ENCODE assay signal across 8 cellular contexts in genomic region chr3:53045107-53045783, GRCh38. TPM values are rescaled to one million over a fixed set of nuclear protein-coding genes. Genes with fewer than 3 reads are reported as not detected.
DNase-seq lines count a peak whose midpoint lies in the region; ATAC-seq and TF ChIP-seq lines count a peak whose summit lies in the region.

No MANE protein-coding gene starts in this region.

- H3K36me3 ChIP-seq in DND-41 (ENCODE audit: insufficient read depth, low read length): no peaks in the 10 kb centered on the region; the same call in 1 of the 2 replicates

- peak overlapping the region; percentile 92 to 98 (median 98) for H3K27ac Mint-ChIP-seq in IgD-negative memory B cell
- H3K27ac Mint-ChIP-seq in chondrocyte (ENCODE audit: unreplicated experiment): no peak overlapping the region

- H4K20me1 ChIP-seq in DND-41 (ENCODE audit: insufficient read depth, low read length): peaks cover 17% of the 10 kb centered on the region; the same call in 1 of the 2 replicates

- H3K4me2 ChIP-seq in DND-41 (ENCODE audit: insufficient read depth, low read length): peak overlapping the region; percentile 71

- H3K9me3 Mint-ChIP-seq in IgD-negative memory B cell (no peaks in the 10 kb centered on the region), chondrocyte (ENCODE audit: low read depth) (no peaks in the 10 kb centered on the region)

- peak overlapping the region; percentile 100 for H3K9ac ChIP-seq in DND-41 (ENCODE audit: low read depth, low read length)

- peaks cover 36% of the 10 kb centered on the region for H3K4me1 ChIP-seq in DND-41 (ENCODE audit: insufficient read depth, low read length)

- H3K4me3 Mint-ChIP-seq in IgD-negative memory B cell (peak overlapping the region; percentile 95 to 99 (median 97)), chondrocyte (ENCODE audit: unreplicated experiment) (peak overlapping the region; percentile 86)

- H3K27me3 Mint-ChIP-seq in IgD-negative memory B cell (no peaks in the 10 kb centered on the region), chondrocyte (ENCODE audit: low read depth) (no peaks in the 10 kb centered on the region)

- H3K36me3 Mint-ChIP-seq in IgD-negative memory B cell (no peaks in the 10 kb centered on the region), chondrocyte (ENCODE audit: low read depth) (no peaks in the 10 kb centered on the region)

- H3K27me3 ChIP-seq in DND-41 (ENCODE audit: insufficient read depth, low read length, poor library complexity): no peaks in the 10 kb centered on the region

- ATAC-seq in DND-41 (ENCODE audit: insufficient read depth, low read depth): peak; percentile 51
- ATAC-seq in GM21390 (IDR thresholded peaks at IDR 0.05; ENCODE audit: unreplicated experiment): peak; percentile 36

- H3K4me1 Mint-ChIP-seq in IgD-negative memory B cell: peaks cover 30 to 40% (median 34%) of the 10 kb centered on the region in 3 donors
- H3K4me1 Mint-ChIP-seq in chondrocyte (ENCODE audit: low read depth): peaks cover 23% of the 10 kb centered on the region

- H3K27ac ChIP-seq in DND-41 (ENCODE audit: low read length): peak overlapping the region; percentile 95

- H3K9me3 ChIP-seq in DND-41 (ENCODE audit: insufficient read depth, low read length, severe bottlenecking): no peaks in the 10 kb centered on the region

- H3K4me3 ChIP-seq in DND-41 (ENCODE audit: low read depth in 1 of 2, low read length in 2 of 2): peak overlapping the region; percentile 61 to 82; a peak in 3 of 4 replicates

- TF ChIP-seq CTCF in DND-41 (IDR thresholded peaks at IDR 0.05; ENCODE audit: borderline replicate concordance, extremely low read depth, low read length, poor library complexity, severe bottlenecking): no peak
- no peak for TF ChIP-seq CTCF in chondrocyte (IDR thresholded peaks at IDR 0.05)

- peak; percentile 67 for DNase-seq in DND-41
- DNase-seq in activated CD4-positive, CD25-positive, alpha-beta regulatory T cell treated with anti-CD3 and anti-CD28 coated beads, Interleukin-2, amount 50 U/mL, for 72 hours: peak; percentile 65
- no peak for DNase-seq in chondrocyte (ENCODE audit: low spot score)
- DNase-seq in left kidney (ENCODE audit: low read depth, low spot score): peak; percentile 83
- peak; percentile 36 to 50 for DNase-seq in stimulated activated CD4-positive, alpha-beta T cell treated with anti-CD3 and anti-CD28 coated beads, Interleukin-2, amount 100 ng/mL, for 48 hours
- no peak for DNase-seq in mesenteric fat pad (ENCODE audit: low spot score)

- H3K79me2 ChIP-seq in DND-41 (ENCODE audit: insufficient read depth, low read length): peaks cover 54% of the 10 kb centered on the region

- H2AFZ ChIP-seq in DND-41 (ENCODE audit: low read depth, low read length): peak overlapping the region; percentile 90

RNA-seq across cellular contexts. Expression of gene SFMBT1, which starts 0.6 kb away (rescaled TPM):
- polyA plus RNA-seq in IgD-negative memory B cell: 17.8 TPM
- total RNA-seq in chondrocyte (8.4 to 9.0 TPM (median 8.4 TPM) in 3 replicates), mesenteric fat pad (8.9 TPM)

Comparison
In these comparisons a context has a peak if more than half of its experiments do, and no peak if none do; other contexts are left out.
1. DNase-seq: peak in DND-41 (single experiment), activated CD4-positive, CD25-positive, alpha-beta regulatory T cell treated with anti-CD3 and anti-CD28 coated beads, Interleukin-2, amount 50 U/mL, for 72 hours (single experiment), left kidney (single experiment) and stimulated activated CD4-positive, alpha-beta T cell treated with anti-CD3 and anti-CD28 coated beads, Interleukin-2, amount 100 ng/mL, for 48 hours (2 of 2); none in chondrocyte (single experiment) and mesenteric fat pad (single experiment).